ENCODE assay signal across 9 cellular contexts in the genomic region with DNA sequence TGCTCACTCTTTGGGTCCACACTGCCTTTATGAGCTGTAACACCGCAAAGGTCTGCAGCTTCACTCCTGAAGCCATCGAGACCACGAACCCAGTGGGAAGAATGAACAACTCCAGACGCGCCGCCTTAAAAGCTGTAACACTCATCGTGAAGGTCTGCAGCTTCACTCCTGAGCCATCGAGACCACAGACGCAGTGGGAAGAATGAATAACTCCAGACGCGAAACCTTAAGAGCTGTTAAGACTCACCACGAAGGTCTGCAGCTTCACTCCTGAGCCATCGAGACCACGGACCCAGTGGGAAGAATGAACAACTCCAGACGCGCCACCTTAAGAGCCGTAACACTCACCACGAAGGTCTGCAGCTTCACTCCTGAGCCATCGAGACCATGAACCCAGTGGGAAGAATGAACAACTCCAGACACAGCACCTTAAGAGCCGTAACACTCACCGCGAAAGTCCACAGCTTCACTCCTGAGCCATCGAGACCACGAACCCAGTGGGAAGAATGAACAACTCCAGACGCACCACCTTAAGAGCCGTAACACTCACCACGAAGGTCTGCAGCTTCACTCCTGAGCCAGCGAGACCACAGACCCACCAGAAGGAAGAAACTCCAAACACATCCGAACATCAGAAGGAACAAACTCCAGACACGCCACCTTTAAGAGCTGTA. TPM values are rescaled to one million over a fixed set of nuclear protein-coding genes. Genes with fewer than 3 reads are reported as not detected.
DNase-seq lines count a peak whose midpoint lies in the region; ATAC-seq and TF ChIP-seq lines count a peak whose summit lies in the region.
"Not testable (repeated sequence)": the region's sequence is repeated elsewhere in the genome, so short reads cannot be mapped to it uniquely, and the experiment has no call there.
"Had no signal": no experiment of that assay in that cellular context is flagged by ENCODE, and none has a peak within 500 bp of the region (broad histone marks: within the 10 kb centered on the region; RNA-seq: fewer than 3 reads in every experiment).

No MANE protein-coding gene starts in this region.

- not testable (repeated sequence) for ATAC-seq in activated naive CD4-positive, alpha-beta T cell treated with anti-CD3 and anti-CD28 coated beads, Interleukin-2, amount 50 U/mL, for 72 hours; central memory CD8-positive, alpha-beta T cell (replicated peaks; ENCODE audit: extremely low read depth, poor library complexity, severe bottlenecking); left cardiac atrium

- CTCF ChIA-PET in CD4-positive, alpha-beta memory T cell (lab: Charles Lee; ENCODE audit: partially characterized antibody), result interaction anchor here (1.0 to 1.4 kb wide), 2 partner anchors 10 to 32 kb away, joined by 3 read pairs; no protein-coding TSS in a partner anchor
- CTCF ChIA-PET in RWPE1 (lab: Yijun Ruan, JAX), result interaction anchor here (0.6 kb wide), 1 partner anchor 56 kb away, joined by 3 read pairs; no protein-coding TSS in a partner anchor
- CTCF ChIA-PET in activated CD4-positive, alpha-beta memory T cell treated with anti-CD3 and anti-CD28 coated beads, Interleukin-2, amount 10 ng/mL, durations not matched to agents 7 days and 5 days (lab: Charles Lee), result interaction anchor here (0.7 to 1.4 kb wide), 3 partner anchors 8 to 32 kb away, joined by 3 read pairs; no protein-coding TSS in a partner anchor

- not testable (repeated sequence) for TF ChIP-seq CTCF in RWPE1 (conservative IDR thresholded peaks at IDR 0.05; ENCODE audit: low read depth); nephron (IDR thresholded peaks at IDR 0.05; ENCODE audit: unreplicated experiment in 3 of 3)

- peaks cover 59% of the 10 kb centered on the region for H3K4me1 ChIP-seq in CD4-positive, alpha-beta memory T cell (ENCODE audit: insufficient read depth, low read length)

- H3K27ac ChIP-seq in CD4-positive, alpha-beta memory T cell (ENCODE audit: low read depth, low read length), result not testable (repeated sequence)
- H3K27ac ChIP-seq in RWPE1, result peak overlapping the region; percentile 49

- peak overlapping the region; percentile 41 to 79 (median 62) for H3K4me3 Mint-ChIP-seq in CD4-positive, alpha-beta memory T cell
- not testable (repeated sequence) for H3K4me3 Mint-ChIP-seq in activated CD4-positive, alpha-beta memory T cell treated with anti-CD3 and anti-CD28 coated beads, Interleukin-2, amount 10 ng/mL, durations not matched to agents 7 days and 5 days
- H3K4me3 Mint-ChIP-seq in central memory CD8-positive, alpha-beta T cell, result peak overlapping the region; percentile 32
- H3K4me3 Mint-ChIP-seq in nephron, result peak overlapping the region; percentile 29 to 60 (median 31)
- H3K4me3 Mint-ChIP-seq in stimulated activated naive CD8-positive, alpha-beta T cell treated with anti-CD3 and anti-CD28 coated beads, Interleukin-15, Interleukin-2, amounts not matched to agents 100 ng/mL and 50 ng/mL, for 24 hours, result peak overlapping the region; percentile 44

- intact Hi-C loops in CD4-positive, alpha-beta memory T cell (cut with micrococcal nuclease); left cardiac atrium (cut with DNase I): not testable (repeated sequence)

- peaks cover 15% of the 10 kb centered on the region for H3K36me3 ChIP-seq in CD4-positive, alpha-beta memory T cell (ENCODE audit: insufficient read depth, low read length)

- POLR2A ChIA-PET in CD4-positive, alpha-beta memory T cell (lab: Charles Lee; ENCODE audit: partially characterized antibody), result interaction anchor here (1.1 kb wide), 1 partner anchor 11 kb away, joined by 4 read pairs; no protein-coding TSS in a partner anchor
- POLR2A ChIA-PET in RWPE1 (lab: Yijun Ruan, JAX; ENCODE audit: low non-redundant PET), result not testable (repeated sequence)
- POLR2A ChIA-PET in activated CD4-positive, alpha-beta memory T cell treated with anti-CD3 and anti-CD28 coated beads, Interleukin-2, amount 10 ng/mL, durations not matched to agents 7 days and 5 days (lab: Charles Lee), result interaction anchor here (1.2 to 2.0 kb wide), 3 partner anchors 8 to 12 kb away, joined by 5 to 6 read pairs (median 5); no protein-coding TSS in a partner anchor

- peaks cover 36 to 84% (median 60%) of the 10 kb centered on the region in 4 donors for H3K4me1 Mint-ChIP-seq in CD4-positive, alpha-beta memory T cell
- peaks cover 35% of the 10 kb centered on the region for H3K4me1 Mint-ChIP-seq in activated CD4-positive, alpha-beta memory T cell treated with anti-CD3 and anti-CD28 coated beads, Interleukin-2, amount 10 ng/mL, durations not matched to agents 7 days and 5 days
- H3K4me1 Mint-ChIP-seq in central memory CD8-positive, alpha-beta T cell, result peaks cover 45% of the 10 kb centered on the region
- peaks cover 46% of the 10 kb centered on the region for H3K4me1 Mint-ChIP-seq in nephron
- peaks cover 55% of the 10 kb centered on the region for H3K4me1 Mint-ChIP-seq in stimulated activated naive CD8-positive, alpha-beta T cell treated with anti-CD3 and anti-CD28 coated beads, Interleukin-15, Interleukin-2, amounts not matched to agents 100 ng/mL and 50 ng/mL, for 24 hours (ENCODE audit: low read depth)

- not testable (repeated sequence) for H3K9me3 ChIP-seq in CD4-positive, alpha-beta memory T cell (ENCODE audit: control insufficient read depth in 1 of 2, low read length in 2 of 2)

- H3K27ac Mint-ChIP-seq in CD4-positive, alpha-beta memory T cell, result peak overlapping the region; percentile 33 to 85 (median 77)
- H3K27ac Mint-ChIP-seq in activated CD4-positive, alpha-beta memory T cell treated with anti-CD3 and anti-CD28 coated beads, Interleukin-2, amount 10 ng/mL, durations not matched to agents 7 days and 5 days, result peak overlapping the region; percentile 26
- H3K27ac Mint-ChIP-seq in activated naive CD4-positive, alpha-beta T cell treated with anti-CD3 and anti-CD28 coated beads, Interleukin-2, amount 50 U/mL, for 72 hours, result peak overlapping the region; percentile 56 to 62
- peak overlapping the region; percentile 44 for H3K27ac Mint-ChIP-seq in central memory CD8-positive, alpha-beta T cell (ENCODE audit: low read depth)
- peak overlapping the region in 2 of 3 experiments; percentile 43 to 74 for H3K27ac Mint-ChIP-seq in nephron
- H3K27ac Mint-ChIP-seq in stimulated activated naive CD8-positive, alpha-beta T cell treated with anti-CD3 and anti-CD28 coated beads, Interleukin-15, Interleukin-2, amounts not matched to agents 100 ng/mL and 50 ng/mL, for 24 hours, result peak overlapping the region; percentile 79

- not testable (repeated sequence) for H3K9me3 Mint-ChIP-seq in CD4-positive, alpha-beta memory T cell; activated CD4-positive, alpha-beta memory T cell treated with anti-CD3 and anti-CD28 coated beads, Interleukin-2, amount 10 ng/mL, durations not matched to agents 7 days and 5 days; activated naive CD4-positive, alpha-beta T cell treated with anti-CD3 and anti-CD28 coated beads, Interleukin-2, amount 50 U/mL, for 72 hours; central memory CD8-positive, alpha-beta T cell; nephron; stimulated activated naive CD8-positive, alpha-beta T cell treated with anti-CD3 and anti-CD28 coated beads, Interleukin-15, Interleukin-2, amounts not matched to agents 100 ng/mL and 50 ng/mL, for 24 hours

- H3K4me3 ChIP-seq in CD4-positive, alpha-beta memory T cell (ENCODE audit: low read length in 2 of 2), result not testable (repeated sequence)

- H3K36me3 Mint-ChIP-seq in CD4-positive, alpha-beta memory T cell, result peaks cover 47 to 55% of the 10 kb centered on the region in 2 donors
- peaks cover 75% of the 10 kb centered on the region for H3K36me3 Mint-ChIP-seq in activated CD4-positive, alpha-beta memory T cell treated with anti-CD3 and anti-CD28 coated beads, Interleukin-2, amount 10 ng/mL, durations not matched to agents 7 days and 5 days (ENCODE audit: low read depth)
- H3K36me3 Mint-ChIP-seq in activated naive CD4-positive, alpha-beta T cell treated with anti-CD3 and anti-CD28 coated beads, Interleukin-2, amount 50 U/mL, for 72 hours, result peaks cover 28 to 49% of the 10 kb centered on the region in 2 donors
- H3K36me3 Mint-ChIP-seq in central memory CD8-positive, alpha-beta T cell (ENCODE audit: insufficient read depth), result peaks cover 56% of the 10 kb centered on the region
- H3K36me3 Mint-ChIP-seq in nephron (ENCODE audit: low read depth), result peaks cover 68% of the 10 kb centered on the region
- peaks cover 72% of the 10 kb centered on the region for H3K36me3 Mint-ChIP-seq in stimulated activated naive CD8-positive, alpha-beta T cell treated with anti-CD3 and anti-CD28 coated beads, Interleukin-15, Interleukin-2, amounts not matched to agents 100 ng/mL and 50 ng/mL, for 24 hours (ENCODE audit: low read depth)

- not testable (repeated sequence) for H3K27me3 ChIP-seq in CD4-positive, alpha-beta memory T cell (ENCODE audit: insufficient read depth, low read length)

- not testable (repeated sequence) for H3K27me3 Mint-ChIP-seq in CD4-positive, alpha-beta memory T cell; activated CD4-positive, alpha-beta memory T cell treated with anti-CD3 and anti-CD28 coated beads, Interleukin-2, amount 10 ng/mL, durations not matched to agents 7 days and 5 days; central memory CD8-positive, alpha-beta T cell; nephron (ENCODE audit: low read depth); stimulated activated naive CD8-positive, alpha-beta T cell treated with anti-CD3 and anti-CD28 coated beads, Interleukin-15, Interleukin-2, amounts not matched to agents 100 ng/mL and 50 ng/mL, for 24 hours

- DNase-seq in CD4-positive, alpha-beta memory T cell; RWPE1 (ENCODE audit: low spot score); activated CD4-positive, alpha-beta memory T cell treated with anti-CD3 and anti-CD28 coated beads, Interleukin-2, amount 10 ng/mL, durations not matched to agents 7 days and 5 days; activated naive CD4-positive, alpha-beta T cell treated with anti-CD3 and anti-CD28 coated beads, Interleukin-2, amount 50 U/mL, for 72 hours (ENCODE audit: low spot score in 2 of 2); central memory CD8-positive, alpha-beta T cell (ENCODE audit: low spot score in 2 of 2): not testable (repeated sequence)
- DNase-seq in left cardiac atrium, result peak; percentile 5

RNA-seq across cellular contexts. Expression of gene CPLX1, which starts 51.4 kb away (rescaled TPM):
- total RNA-seq in CD4-positive, alpha-beta memory T cell, result 1 to 10 TPM in 1 of 2 experiments, under 1 TPM in 1; 0.64 to 1.5 TPM
- polyA plus RNA-seq in CD4-positive, alpha-beta memory T cell, result under 1 TPM in 1 of 2 donors, not detected in 1; 0.26 TPM
- 1 to 10 TPM; 2.5 to 3.0 TPM for total RNA-seq in activated CD4-positive, alpha-beta memory T cell treated with anti-CD3 and anti-CD28 coated beads, Interleukin-2, amount 10 ng/mL, durations not matched to agents 7 days and 5 days
- 1 to 10 TPM in 1 of 2 donors, under 1 TPM in 1; 0.11 to 1.9 TPM for total RNA-seq in activated naive CD4-positive, alpha-beta T cell treated with anti-CD3 and anti-CD28 coated beads, Interleukin-2, amount 50 U/mL, for 72 hours
- total RNA-seq in left cardiac atrium, result 1 to 10 TPM; 5.6 to 9.4 TPM
- total RNA-seq: GM23248 had no signal
- polyA plus RNA-seq: GM23248 had no signal

Comparison
In these comparisons a context has a peak if more than half of its experiments do, and no peak if none do; other contexts are left out.
1. H3K27ac Mint-ChIP-seq: peak in every context shown above with its lines; median percentile 79 in stimulated activated naive CD8-positive, alpha-beta T cell treated with anti-CD3 and anti-CD28 coated beads, Interleukin-15, Interleukin-2, amounts not matched to agents 100 ng/mL and 50 ng/mL, for 24 hours; 77 in CD4-positive, alpha-beta memory T cell; 59 in activated naive CD4-positive, alpha-beta T cell treated with anti-CD3 and anti-CD28 coated beads, Interleukin-2, amount 50 U/mL, for 72 hours; 58 in nephron; 44 in central memory CD8-positive, alpha-beta T cell; 26 in activated CD4-positive, alpha-beta memory T cell treated with anti-CD3 and anti-CD28 coated beads, Interleukin-2, amount 10 ng/mL, durations not matched to agents 7 days and 5 days.